In the genomic region with DNA sequence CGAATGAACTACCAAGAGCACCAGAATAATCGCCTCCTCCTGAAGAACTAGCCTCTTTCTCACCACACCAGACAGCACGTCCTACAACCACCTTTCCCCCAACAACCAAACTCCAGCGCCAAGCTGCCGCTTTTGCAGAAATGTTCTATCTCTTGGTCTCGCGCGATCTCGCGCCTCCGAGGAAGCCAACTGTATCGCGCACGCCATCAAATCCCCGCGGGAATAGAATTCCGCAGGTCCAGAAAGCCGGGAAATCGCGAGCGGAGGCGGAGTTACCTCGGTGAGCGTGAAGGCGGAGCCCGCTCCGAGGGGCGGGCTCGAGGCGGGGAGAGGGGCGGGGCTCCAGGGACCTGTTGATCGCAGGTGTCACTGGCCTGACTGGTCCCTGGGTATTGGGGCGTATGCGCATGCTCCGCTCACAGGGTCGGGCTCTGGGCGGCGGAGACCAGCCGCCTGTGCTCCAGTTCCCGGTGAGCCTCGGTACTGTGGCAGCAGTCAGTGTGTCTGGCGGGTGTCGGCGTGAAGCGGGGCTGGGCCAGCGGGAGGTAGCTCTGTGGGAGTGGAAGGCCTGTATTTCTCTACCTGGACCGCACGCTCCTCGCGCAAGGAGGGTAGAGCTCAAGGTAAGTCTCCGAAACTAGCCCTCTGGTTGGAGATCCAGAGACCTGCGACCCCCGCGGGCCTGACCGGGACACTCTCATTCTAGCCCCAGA, we compare ENCODE assay signal across 1 cellular context.
TF ChIP-seq lines count a peak whose summit lies in the region.

A gene (plus strand): TSS at position 463 of the 713 bp plus-strand sequence. CDS start 27,047 bp downstream, outside the sequence.

TF ChIP-seq in HepG2, 621 proteins besides CTCF, POLR2A, EP300 and RAD21 (continued from another document and continues in another):
- no peak for TF ChIP-seq HOXA9 (CRISPR knock-in tag; IDR thresholded peaks at IDR 0.05; ENCODE audit: borderline replicate concordance)
- TF ChIP-seq CEBPB (IDR thresholded peaks at IDR 0.05; ENCODE audit: borderline replicate concordance, low read depth, low read length), result no peak
- TF ChIP-seq, protein P1, sequence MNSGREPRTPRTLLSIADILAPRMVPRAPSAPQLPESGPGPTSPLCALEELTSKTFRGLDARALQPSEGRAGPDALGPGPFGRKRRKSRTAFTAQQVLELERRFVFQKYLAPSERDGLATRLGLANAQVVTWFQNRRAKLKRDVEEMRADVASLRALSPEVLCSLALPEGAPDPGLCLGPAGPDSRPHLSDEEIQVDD (CRISPR knock-in tag; IDR thresholded peaks at IDR 0.05; ENCODE audit: borderline replicate concordance), result peak; percentile 88; the same call in 1 of the 2 replicates
- no peak for TF ChIP-seq LCORL (IDR thresholded peaks at IDR 0.05)
- no peak for TF ChIP-seq LCORL (CRISPR knock-in tag; IDR thresholded peaks at IDR 0.05)
- peak; percentile 74 for TF ChIP-seq KLF11 (CRISPR knock-in tag; IDR thresholded peaks at IDR 0.05)
- TF ChIP-seq ZNF337 (CRISPR knock-in tag; IDR thresholded peaks at IDR 0.05; ENCODE audit: borderline replicate concordance, low read depth), result no peak
- TF ChIP-seq REL (CRISPR knock-in tag; conservative IDR thresholded peaks at IDR 0.05), result no peak
- 0 out of 2 replicates have a peak, but pooled peaks have one; percentile 15 for TF ChIP-seq HIVEP1 (CRISPR knock-in tag; IDR thresholded peaks at IDR 0.05)
- TF ChIP-seq, protein P2, sequence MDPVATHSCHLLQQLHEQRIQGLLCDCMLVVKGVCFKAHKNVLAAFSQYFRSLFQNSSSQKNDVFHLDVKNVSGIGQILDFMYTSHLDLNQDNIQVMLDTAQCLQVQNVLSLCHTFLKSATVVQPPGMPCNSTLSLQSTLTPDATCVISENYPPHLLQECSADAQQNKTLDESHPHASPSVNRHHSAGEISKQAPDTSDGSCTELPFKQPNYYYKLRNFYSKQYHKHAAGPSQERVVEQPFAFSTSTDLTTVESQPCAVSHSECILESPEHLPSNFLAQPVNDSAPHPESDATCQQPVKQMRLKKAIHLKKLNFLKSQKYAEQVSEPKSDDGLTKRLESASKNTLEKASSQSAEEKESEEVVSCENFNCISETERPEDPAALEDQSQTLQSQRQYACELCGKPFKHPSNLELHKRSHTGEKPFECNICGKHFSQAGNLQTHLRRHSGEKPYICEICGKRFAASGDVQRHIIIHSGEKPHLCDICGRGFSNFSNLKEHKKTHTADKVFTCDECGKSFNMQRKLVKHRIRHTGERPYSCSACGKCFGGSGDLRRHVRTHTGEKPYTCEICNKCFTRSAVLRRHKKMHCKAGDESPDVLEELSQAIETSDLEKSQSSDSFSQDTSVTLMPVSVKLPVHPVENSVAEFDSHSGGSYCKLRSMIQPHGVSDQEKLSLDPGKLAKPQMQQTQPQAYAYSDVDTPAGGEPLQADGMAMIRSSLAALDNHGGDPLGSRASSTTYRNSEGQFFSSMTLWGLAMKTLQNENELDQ (CRISPR knock-in tag; IDR thresholded peaks at IDR 0.05; ENCODE audit: borderline replicate concordance), result no peak
- TF ChIP-seq ZNF841 (CRISPR knock-in tag; IDR thresholded peaks at IDR 0.05; ENCODE audit: borderline replicate concordance), result no peak
- TF ChIP-seq GPN1 (CRISPR knock-in tag; IDR thresholded peaks at IDR 0.05; ENCODE audit: borderline replicate concordance), result no peak
- TF ChIP-seq ZBTB3 (CRISPR knock-in tag; IDR thresholded peaks at IDR 0.05; ENCODE audit: borderline replicate concordance, low read depth), result peak; percentile 82; the same call in 1 of the 2 replicates
- TF ChIP-seq AHR (CRISPR knock-in tag; IDR thresholded peaks at IDR 0.05), result no peak
- TF ChIP-seq KLF15 (CRISPR knock-in tag; IDR thresholded peaks at IDR 0.05; ENCODE audit: borderline replicate concordance), result peak; percentile 44; the same call in 1 of the 2 replicates
- no peak for TF ChIP-seq MLLT10 (CRISPR knock-in tag; IDR thresholded peaks at IDR 0.05)
- TF ChIP-seq ZNF225 (CRISPR knock-in tag; IDR thresholded peaks at IDR 0.05), result peak; percentile 18; the same call in 1 of the 2 replicates
- no peak for TF ChIP-seq ZNF260 (CRISPR knock-in tag; IDR thresholded peaks at IDR 0.05; ENCODE audit: borderline replicate concordance, low read depth)
- no peak; the same call in 1 of the 2 replicates for TF ChIP-seq FOSL2 (CRISPR knock-in tag; IDR thresholded peaks at IDR 0.05)
- TF ChIP-seq ZNF124 (CRISPR knock-in tag; IDR thresholded peaks at IDR 0.05), result no peak; the same call in 1 of the 2 replicates
- TF ChIP-seq ZNF75D (CRISPR knock-in tag; IDR thresholded peaks at IDR 0.05; ENCODE audit: borderline replicate concordance), result no peak
- TF ChIP-seq JARID2 (CRISPR knock-in tag; IDR thresholded peaks at IDR 0.05; ENCODE audit: insufficient replicate concordance), result no peak
- TF ChIP-seq ZNF780A (CRISPR knock-in tag; IDR thresholded peaks at IDR 0.05), result no peak
- no peak; the same call in 1 of the 2 replicates for TF ChIP-seq RXRA (CRISPR knock-in tag; IDR thresholded peaks at IDR 0.05)
- TF ChIP-seq, protein P3, sequence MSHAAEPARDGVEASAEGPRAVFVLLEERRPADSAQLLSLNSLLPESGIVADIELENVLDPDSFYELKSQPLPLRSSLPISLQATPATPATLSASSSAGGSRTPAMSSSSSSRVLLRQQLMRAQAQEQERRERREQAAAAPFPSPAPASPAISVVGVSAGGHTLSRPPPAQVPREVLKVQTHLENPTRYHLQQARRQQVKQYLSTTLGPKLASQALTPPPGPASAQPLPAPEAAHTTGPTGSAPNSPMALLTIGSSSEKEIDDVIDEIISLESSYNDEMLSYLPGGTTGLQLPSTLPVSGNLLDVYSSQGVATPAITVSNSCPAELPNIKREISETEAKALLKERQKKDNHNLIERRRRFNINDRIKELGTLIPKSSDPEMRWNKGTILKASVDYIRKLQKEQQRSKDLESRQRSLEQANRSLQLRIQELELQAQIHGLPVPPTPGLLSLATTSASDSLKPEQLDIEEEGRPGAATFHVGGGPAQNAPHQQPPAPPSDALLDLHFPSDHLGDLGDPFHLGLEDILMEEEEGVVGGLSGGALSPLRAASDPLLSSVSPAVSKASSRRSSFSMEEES (CRISPR knock-in tag; IDR thresholded peaks at IDR 0.05), result no peak
- TF ChIP-seq HDAC6 (IDR thresholded peaks at IDR 0.05; ENCODE audit: low read depth, low read length), result no peak
- no peak for TF ChIP-seq ISX (CRISPR knock-in tag; conservative IDR thresholded peaks at IDR 0.05)
- no peak; the same call in 1 of the 2 replicates for TF ChIP-seq ZFP37 (CRISPR knock-in tag; IDR thresholded peaks at IDR 0.05; ENCODE audit: borderline replicate concordance)
- TF ChIP-seq ZNF562 (CRISPR knock-in tag; IDR thresholded peaks at IDR 0.05; ENCODE audit: borderline replicate concordance), result no peak
- TF ChIP-seq, protein P4, sequence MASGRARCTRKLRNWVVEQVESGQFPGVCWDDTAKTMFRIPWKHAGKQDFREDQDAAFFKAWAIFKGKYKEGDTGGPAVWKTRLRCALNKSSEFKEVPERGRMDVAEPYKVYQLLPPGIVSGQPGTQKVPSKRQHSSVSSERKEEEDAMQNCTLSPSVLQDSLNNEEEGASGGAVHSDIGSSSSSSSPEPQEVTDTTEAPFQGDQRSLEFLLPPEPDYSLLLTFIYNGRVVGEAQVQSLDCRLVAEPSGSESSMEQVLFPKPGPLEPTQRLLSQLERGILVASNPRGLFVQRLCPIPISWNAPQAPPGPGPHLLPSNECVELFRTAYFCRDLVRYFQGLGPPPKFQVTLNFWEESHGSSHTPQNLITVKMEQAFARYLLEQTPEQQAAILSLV (CRISPR knock-in tag; IDR thresholded peaks at IDR 0.05; ENCODE audit: borderline replicate concordance), result peak; percentile 57; the same call in 1 of the 2 replicates
- no peak for TF ChIP-seq HMGA1 (CRISPR knock-in tag; conservative IDR thresholded peaks at IDR 0.05)
- no peak for TF ChIP-seq ZNF17 (CRISPR knock-in tag; IDR thresholded peaks at IDR 0.05)
- TF ChIP-seq ZNF484 (CRISPR knock-in tag; IDR thresholded peaks at IDR 0.05; ENCODE audit: borderline replicate concordance, low read depth), result no peak
- TF ChIP-seq, protein P5, sequence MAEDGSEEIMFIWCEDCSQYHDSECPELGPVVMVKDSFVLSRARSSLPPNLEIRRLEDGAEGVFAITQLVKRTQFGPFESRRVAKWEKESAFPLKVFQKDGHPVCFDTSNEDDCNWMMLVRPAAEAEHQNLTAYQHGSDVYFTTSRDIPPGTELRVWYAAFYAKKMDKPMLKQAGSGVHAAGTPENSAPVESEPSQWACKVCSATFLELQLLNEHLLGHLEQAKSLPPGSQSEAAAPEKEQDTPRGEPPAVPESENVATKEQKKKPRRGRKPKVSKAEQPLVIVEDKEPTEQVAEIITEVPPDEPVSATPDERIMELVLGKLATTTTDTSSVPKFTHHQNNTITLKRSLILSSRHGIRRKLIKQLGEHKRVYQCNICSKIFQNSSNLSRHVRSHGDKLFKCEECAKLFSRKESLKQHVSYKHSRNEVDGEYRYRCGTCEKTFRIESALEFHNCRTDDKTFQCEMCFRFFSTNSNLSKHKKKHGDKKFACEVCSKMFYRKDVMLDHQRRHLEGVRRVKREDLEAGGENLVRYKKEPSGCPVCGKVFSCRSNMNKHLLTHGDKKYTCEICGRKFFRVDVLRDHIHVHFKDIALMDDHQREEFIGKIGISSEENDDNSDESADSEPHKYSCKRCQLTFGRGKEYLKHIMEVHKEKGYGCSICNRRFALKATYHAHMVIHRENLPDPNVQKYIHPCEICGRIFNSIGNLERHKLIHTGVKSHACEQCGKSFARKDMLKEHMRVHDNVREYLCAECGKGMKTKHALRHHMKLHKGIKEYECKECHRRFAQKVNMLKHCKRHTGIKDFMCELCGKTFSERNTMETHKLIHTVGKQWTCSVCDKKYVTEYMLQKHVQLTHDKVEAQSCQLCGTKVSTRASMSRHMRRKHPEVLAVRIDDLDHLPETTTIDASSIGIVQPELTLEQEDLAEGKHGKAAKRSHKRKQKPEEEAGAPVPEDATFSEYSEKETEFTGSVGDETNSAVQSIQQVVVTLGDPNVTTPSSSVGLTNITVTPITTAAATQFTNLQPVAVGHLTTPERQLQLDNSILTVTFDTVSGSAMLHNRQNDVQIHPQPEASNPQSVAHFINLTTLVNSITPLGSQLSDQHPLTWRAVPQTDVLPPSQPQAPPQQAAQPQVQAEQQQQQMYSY (CRISPR knock-in tag; IDR thresholded peaks at IDR 0.05), result no peak
- no peak for TF ChIP-seq PHB2 (IDR thresholded peaks at IDR 0.05; ENCODE audit: partially characterized antibody)
- no peak for TF ChIP-seq FOXM1 (CRISPR knock-in tag; IDR thresholded peaks at IDR 0.05)
- peak; percentile 65; the same call in 1 of the 2 replicates for TF ChIP-seq ZNF772 (CRISPR knock-in tag; IDR thresholded peaks at IDR 0.05)
- peak; percentile 63 for TF ChIP-seq ZNF644 (CRISPR knock-in tag; IDR thresholded peaks at IDR 0.05; ENCODE audit: low read depth)
- TF ChIP-seq ZNF282 (IDR thresholded peaks at IDR 0.05; ENCODE audit: partially characterized antibody), result no peak
- TF ChIP-seq SMYD3 (CRISPR knock-in tag; IDR thresholded peaks at IDR 0.05), result no peak
- TF ChIP-seq ZNF674 (CRISPR knock-in tag; IDR thresholded peaks at IDR 0.05; ENCODE audit: low read depth), result no peak
- TF ChIP-seq SRSF9 (IDR thresholded peaks at IDR 0.05; ENCODE audit: borderline replicate concordance, insufficient read depth, low read depth, low read length, poor library complexity, severe bottlenecking), result no peak
- TF ChIP-seq, protein P6, sequence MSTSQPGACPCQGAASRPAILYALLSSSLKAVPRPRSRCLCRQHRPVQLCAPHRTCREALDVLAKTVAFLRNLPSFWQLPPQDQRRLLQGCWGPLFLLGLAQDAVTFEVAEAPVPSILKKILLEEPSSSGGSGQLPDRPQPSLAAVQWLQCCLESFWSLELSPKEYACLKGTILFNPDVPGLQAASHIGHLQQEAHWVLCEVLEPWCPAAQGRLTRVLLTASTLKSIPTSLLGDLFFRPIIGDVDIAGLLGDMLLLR (CRISPR knock-in tag; IDR thresholded peaks at IDR 0.05), result no peak
- no peak; the same call in 1 of the 2 replicates for TF ChIP-seq ZBTB7B (CRISPR knock-in tag; IDR thresholded peaks at IDR 0.05)
- no peak for TF ChIP-seq SMAD3 (CRISPR knock-in tag; IDR thresholded peaks at IDR 0.05)
- TF ChIP-seq ZNF383 (CRISPR knock-in tag; IDR thresholded peaks at IDR 0.05; ENCODE audit: borderline replicate concordance), result no peak
- TF ChIP-seq NR2F2 (IDR thresholded peaks at IDR 0.05; ENCODE audit: borderline replicate concordance, low read depth), result no peak; the same call in 1 of the 2 replicates
- no peak for TF ChIP-seq HMG20A (CRISPR knock-in tag; IDR thresholded peaks at IDR 0.05; ENCODE audit: borderline replicate concordance)
- no peak for TF ChIP-seq SIX4 (CRISPR knock-in tag; IDR thresholded peaks at IDR 0.05)
- TF ChIP-seq NR1H2 (CRISPR knock-in tag; IDR thresholded peaks at IDR 0.05; ENCODE audit: borderline replicate concordance, low read depth), result peak; percentile 46; the same call in 1 of the 2 replicates
- TF ChIP-seq NPAS2 (CRISPR knock-in tag; IDR thresholded peaks at IDR 0.05; ENCODE audit: borderline replicate concordance), result no peak
- TF ChIP-seq ZNF878 (CRISPR knock-in tag; IDR thresholded peaks at IDR 0.05), result peak; percentile 91
- no peak for TF ChIP-seq NFIB (CRISPR knock-in tag; IDR thresholded peaks at IDR 0.05; ENCODE audit: borderline replicate concordance)
- peak; percentile 65; the same call in 1 of the 2 replicates for TF ChIP-seq MZF1 (CRISPR knock-in tag; IDR thresholded peaks at IDR 0.05; ENCODE audit: borderline replicate concordance)
- peak; percentile 51; the same call in 1 of the 2 replicates for TF ChIP-seq BCL6 (CRISPR knock-in tag; IDR thresholded peaks at IDR 0.05)
- TF ChIP-seq HNF4A (CRISPR knock-in tag; IDR thresholded peaks at IDR 0.05), result no peak
- peak; percentile 23 for TF ChIP-seq KMT2A (CRISPR knock-in tag; IDR thresholded peaks at IDR 0.05)
- no peak; the same call in 1 of the 2 replicates for TF ChIP-seq ZNF546 (CRISPR knock-in tag; conservative IDR thresholded peaks at IDR 0.05)
- no peak for TF ChIP-seq RXRB (CRISPR knock-in tag; IDR thresholded peaks at IDR 0.05; ENCODE audit: borderline replicate concordance)
- TF ChIP-seq ZFP90 (CRISPR knock-in tag; IDR thresholded peaks at IDR 0.05; ENCODE audit: borderline replicate concordance), result no peak; the same call in 1 of the 2 replicates
- peak; percentile 59; the same call in 1 of the 2 replicates for TF ChIP-seq ZNF224 (CRISPR knock-in tag; IDR thresholded peaks at IDR 0.05)
- TF ChIP-seq, protein P7, sequence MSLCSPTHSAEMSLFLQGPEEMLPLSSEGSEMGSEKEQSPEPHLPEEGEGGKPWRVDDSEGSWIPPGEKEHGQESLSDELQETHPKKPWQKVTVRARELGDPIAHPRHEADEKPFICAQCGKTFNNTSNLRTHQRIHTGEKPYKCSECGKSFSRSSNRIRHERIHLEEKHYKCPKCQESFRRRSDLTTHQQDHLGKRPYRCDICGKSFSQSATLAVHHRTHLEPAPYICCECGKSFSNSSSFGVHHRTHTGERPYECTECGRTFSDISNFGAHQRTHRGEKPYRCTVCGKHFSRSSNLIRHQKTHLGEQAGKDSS (CRISPR knock-in tag; IDR thresholded peaks at IDR 0.05; ENCODE audit: borderline replicate concordance, low read depth), result 0 out of 2 replicates have a peak, but pooled peaks have one; percentile 13
- no peak for TF ChIP-seq BRD4 (CRISPR knock-in tag; IDR thresholded peaks at IDR 0.05)
